In genomic region chr20:50815162-50815989, GRCh38 we compare ENCODE assay signal across 8 cellular contexts. TPM values are rescaled to one million over a fixed set of nuclear protein-coding genes. Genes with fewer than 3 reads are reported as not detected.
DNase-seq lines count a peak whose midpoint lies in the region; ATAC-seq, FAIRE-seq and TF ChIP-seq lines count a peak whose summit lies in the region.

No MANE protein-coding gene starts in this region.

- H2AFZ ChIP-seq in fibroblast of lung (ENCODE audit: low read length): no peak overlapping the region

- no peak overlapping the region for H3K9ac ChIP-seq in fibroblast of lung (ENCODE audit: insufficient read depth, low read length)

- H4K20me1 ChIP-seq in fibroblast of lung (ENCODE audit: control insufficient read depth, extremely low read depth, insufficient read depth, low read length): no peaks in the 10 kb centered on the region

- peak overlapping the region; percentile 34 for H3K4me2 ChIP-seq in fibroblast of lung (ENCODE audit: extremely low read depth, insufficient read depth, low read length)

- H3K36me3 ChIP-seq in fibroblast of lung (ENCODE audit: control insufficient read depth, insufficient read depth, low read length) (no peaks in the 10 kb centered on the region), small intestine (ENCODE audit: control insufficient read depth in 2 of 2, insufficient read depth in 2 of 2, low read length in 2 of 2) (no peaks in the 10 kb centered on the region)

- no peak for FAIRE-seq in small intestine (lab: Jason Lieb, UNC)

- no peak overlapping the region for H3K27ac ChIP-seq in fibroblast of lung (ENCODE audit: insufficient read depth, low read length)
- H3K27ac ChIP-seq in small intestine (ENCODE audit: low read depth in 1 of 2, low read length in 1 of 2): no peak overlapping the region

- no peak overlapping the region for H3K4me3 ChIP-seq in fibroblast of lung (replicated peaks in 1 of 4; ENCODE audit: control extremely low read depth in 1 of 4, insufficient read depth in 1 of 4, low read depth in 3 of 4, low read length in 4 of 4)
- H3K4me3 ChIP-seq in small intestine (ENCODE audit: low read depth in 1 of 2, low read length in 2 of 2): no peak overlapping the region

- no peak for TF ChIP-seq CTCF in fibroblast of lung (conservative IDR thresholded peaks at IDR 0.05 in 1 of 2, IDR thresholded peaks at IDR 0.05 in 1 of 2; ENCODE audit: low read depth in 1 of 2, low read length in 2 of 2)

- no peaks in the 10 kb centered on the region for H3K79me2 ChIP-seq in fibroblast of lung (ENCODE audit: control insufficient read depth, insufficient read depth, low read length)

- H3K27me3 ChIP-seq in fibroblast of lung (ENCODE audit: control insufficient read depth, insufficient read depth, low read length): no peaks in the 10 kb centered on the region
- no peaks in the 10 kb centered on the region for H3K27me3 ChIP-seq in small intestine (ENCODE audit: control insufficient read depth in 2 of 2, insufficient read depth in 2 of 2, low read length in 2 of 2)

- DNase-seq in EH (ENCODE audit: low read depth) (peak; percentile 82), NCI-H345 treated with DMSO at 0.1 percent for 48 hours (lab: John Stamatoyannopoulos, UW; ENCODE audit: unreplicated experiment) (peak; percentile 16), fibroblast of lung (ENCODE audit: low read depth in 2 of 2) (peak; percentile 71 to 81), small intestine (no peak), NK-92 (lab: John Stamatoyannopoulos, UW; ENCODE audit: unreplicated experiment) (no peak), mucosa of gallbladder (ENCODE audit: low spot score) (no peak)

- no peaks in the 10 kb centered on the region for H3K9me3 ChIP-seq in fibroblast of lung (ENCODE audit: control insufficient read depth, insufficient read depth, low read depth, low read length)
- no peaks in the 10 kb centered on the region for H3K9me3 ChIP-seq in small intestine (ENCODE audit: control insufficient read depth, low read depth)

- H3K4me1 ChIP-seq in fibroblast of lung (ENCODE audit: control insufficient read depth, extremely low read depth, insufficient read depth, low read length) (peaks cover 14% of the 10 kb centered on the region), small intestine (ENCODE audit: control insufficient read depth in 2 of 2, insufficient read depth in 1 of 2, low read depth in 1 of 2, low read length in 1 of 2) (no peaks in the 10 kb centered on the region)

- WGBS in small intestine, 3 donors: 57 to 78% (median 59%) methylated on average over 15 of the region's 15 CpGs

- ATAC-seq in GM21737 (IDR thresholded peaks at IDR 0.05; ENCODE audit: unreplicated experiment): peak; percentile 43
- no peak for ATAC-seq in GM18870 (IDR thresholded peaks at IDR 0.05; ENCODE audit: unreplicated experiment)

RNA-seq across cellular contexts. Expression of gene BCAS4, which starts 20.5 kb away (rescaled TPM):
- 12.1 and 33.7 TPM in 2 replicates for total RNA-seq in fibroblast of lung
- polyA plus RNA-seq in fibroblast of lung: 14.1 and 26.0 TPM in 2 replicates
- polyA plus RNA-seq in fibroblast of lung (2012): 13.7 and 24.6 TPM in 2 replicates
- polyA minus RNA-seq in fibroblast of lung (ENCODE audit: low replicate concordance): 5.2 and 13.9 TPM in 2 replicates
- polyA plus RNA-seq in small intestine: 1 to 10 TPM in 2 of 3 donors, under 1 TPM in 1; 0.45 to 1.7 (median 1.4) TPM
- 8.2 TPM for total RNA-seq in mucosa of gallbladder

Comparison
In these comparisons a context has a peak if more than half of its experiments do, and no peak if none do; other contexts are left out.
1. DNase-seq: peak in EH (single experiment), NCI-H345 treated with DMSO at 0.1 percent for 48 hours (single experiment) and fibroblast of lung (2 of 2); none in small intestine (single experiment), NK-92 (single experiment) and mucosa of gallbladder (single experiment).